Comparison of ENCODE assay signal across 24 cellular contexts in the genomic region with DNA sequence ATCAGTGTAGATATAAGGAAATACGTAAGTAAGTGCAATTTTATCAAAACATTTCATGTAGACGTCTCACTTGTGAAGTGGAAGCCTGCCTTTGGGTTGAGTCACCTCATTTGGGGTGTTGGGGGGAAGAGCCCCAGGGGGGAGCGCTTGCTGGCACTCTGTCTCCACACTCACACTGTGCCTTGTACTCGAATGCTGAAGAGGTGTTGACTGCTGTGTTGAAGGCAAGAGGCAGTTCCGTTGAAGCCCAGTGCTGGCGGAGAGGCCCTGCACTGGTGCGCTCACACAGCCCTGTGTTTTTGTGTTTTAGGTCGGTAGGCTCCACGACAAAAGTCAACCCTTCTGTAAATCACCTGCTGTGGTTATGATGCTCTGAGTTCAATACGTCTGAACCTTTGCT.
"Had no signal": no experiment of that assay in that cellular context is flagged by ENCODE, and none has a peak within 500 bp of the region (broad histone marks: within the 10 kb centered on the region; RNA-seq: fewer than 3 reads in every experiment).

No MANE protein-coding gene starts in this region.

- H3K27ac Mint-ChIP-seq: activated CD4-positive, alpha-beta memory T cell treated with anti-CD3 and anti-CD28 coated beads for 36 hours; activated CD4-positive, alpha-beta T cell treated with anti-CD3 and anti-CD28 coated beads, Interleukin-2, amount 10 ng/mL, durations not matched to agents 7 days and 5 days; activated naive CD4-positive, alpha-beta T cell treated with anti-CD3 and anti-CD28 coated beads, Interleukin-2, amount 50 U/mL, for 72 hours; activated naive CD8-positive, alpha-beta T cell treated with anti-CD3 and anti-CD28 coated beads, Interleukin-2, amount 50 U/mL, for 24 hours; activated T-helper 1 cell treated with anti-CD3 and anti-CD28 coated beads, Interleukin-12 subunit alpha, Interleukin-12 subunit beta, Interleukin-2, Interleukin-4 antibody, amounts not matched to agents 30 ng/mL and 10 ng/mL and 1 ng/mL, durations not matched to agents 14 hours and 24 hours and 36 hours; T-helper 1 cell treated with Interleukin-12 subunit alpha and Interleukin-12 subunit beta and Interleukin-4 antibody, amounts not matched to agents 30 μg/mL and 1 μg/mL, for 36 hours; WTC11 had no signal

- H3K4me3 Mint-ChIP-seq: activated CD4-positive, alpha-beta memory T cell treated with anti-CD3 and anti-CD28 coated beads for 36 hours; activated CD4-positive, alpha-beta T cell treated with anti-CD3 and anti-CD28 coated beads, Interleukin-2, amount 10 ng/mL, durations not matched to agents 7 days and 5 days; activated naive CD8-positive, alpha-beta T cell treated with anti-CD3 and anti-CD28 coated beads, Interleukin-2, amount 50 U/mL, for 24 hours; activated T-helper 1 cell treated with anti-CD3 and anti-CD28 coated beads, Interleukin-12 subunit alpha, Interleukin-12 subunit beta, Interleukin-2, Interleukin-4 antibody, amounts not matched to agents 30 ng/mL and 10 ng/mL and 1 ng/mL, durations not matched to agents 14 hours and 24 hours and 36 hours; T-helper 1 cell treated with Interleukin-12 subunit alpha and Interleukin-12 subunit beta and Interleukin-4 antibody, amounts not matched to agents 30 μg/mL and 1 μg/mL, for 36 hours; WTC11 had no signal

- H3K27ac ChIP-seq: ascending aorta, body of pancreas had no signal

- ATAC-seq: activated naive CD4-positive, alpha-beta T cell treated with anti-CD3 and anti-CD28 coated beads, Interleukin-2, amount 50 U/mL, for 72 hours; activated naive CD8-positive, alpha-beta T cell treated with anti-CD3 and anti-CD28 coated beads, Interleukin-2, amount 50 U/mL, for 24 hours; body of pancreas; PC-3; WTC11 had no signal

- H3K27me3 ChIP-seq: ascending aorta, body of pancreas had no signal

- H3K36me3 Mint-ChIP-seq: activated CD4-positive, alpha-beta memory T cell treated with anti-CD3 and anti-CD28 coated beads for 36 hours; WTC11 had no signal

- H3K9me3 Mint-ChIP-seq: activated CD4-positive, alpha-beta memory T cell treated with anti-CD3 and anti-CD28 coated beads for 36 hours; activated CD4-positive, alpha-beta T cell treated with anti-CD3 and anti-CD28 coated beads, Interleukin-2, amount 10 ng/mL, durations not matched to agents 7 days and 5 days; activated naive CD4-positive, alpha-beta T cell treated with anti-CD3 and anti-CD28 coated beads, Interleukin-2, amount 50 U/mL, for 72 hours; activated naive CD8-positive, alpha-beta T cell treated with anti-CD3 and anti-CD28 coated beads, Interleukin-2, amount 50 U/mL, for 24 hours; activated T-helper 1 cell treated with anti-CD3 and anti-CD28 coated beads, Interleukin-12 subunit alpha, Interleukin-12 subunit beta, Interleukin-2, Interleukin-4 antibody, amounts not matched to agents 30 ng/mL and 10 ng/mL and 1 ng/mL, durations not matched to agents 14 hours and 24 hours and 36 hours; T-helper 1 cell treated with Interleukin-12 subunit alpha and Interleukin-12 subunit beta and Interleukin-4 antibody, amounts not matched to agents 30 μg/mL and 1 μg/mL, for 36 hours; WTC11 had no signal

- H3K9me3 ChIP-seq: ascending aorta, body of pancreas had no signal

- DNase-seq: activated CD4-positive, alpha-beta memory T cell treated with anti-CD3 and anti-CD28 coated beads for 36 hours; activated CD4-positive, alpha-beta T cell treated with anti-CD3 and anti-CD28 coated beads, Interleukin-2, amount 10 ng/mL, durations not matched to agents 7 days and 5 days; activated CD8-positive, alpha-beta memory T cell treated with anti-CD3 and anti-CD28 coated beads for 24 hours; activated effector memory CD4-positive, alpha-beta T cell treated with anti-CD3 and anti-CD28 coated beads, Interleukin-2, amount 50 U/mL, for 16 hours; activated naive CD4-positive, alpha-beta T cell treated with Interleukin-2 at 50 U/mL for 16 hours; activated naive CD8-positive, alpha-beta T cell treated with anti-CD3 and anti-CD28 coated beads, Interleukin-2, amount 50 U/mL, for 24 hours; amniotic stem cell; body of pancreas; central memory CD4-positive, alpha-beta T cell; Kasumi-1; KBM-7; NCI-H1048; NCI-H146; NCI-H187 treated with DMSO at 0.1 percent for 48 hours; NCI-H2081 treated with DMSO at 0.1 percent for 48 hours; NCI-H446; NCI-H524; PC-3; SHP77 treated with DMSO at 0.1 percent for 48 hours had no signal

- H3K27me3 Mint-ChIP-seq: activated CD4-positive, alpha-beta T cell treated with anti-CD3 and anti-CD28 coated beads, Interleukin-2, amount 10 ng/mL, durations not matched to agents 7 days and 5 days had no signal

- H3K36me3 ChIP-seq: ascending aorta had no signal

- H3K4me1 ChIP-seq: body of pancreas had no signal

- H3K4me3 ChIP-seq: ascending aorta, body of pancreas had no signal
